In genomic region chr1:16165548-16165947, GRCh38 we compare ENCODE assay signal across 14 cellular contexts. TPM values are rescaled to one million over a fixed set of nuclear protein-coding genes. Genes with fewer than 3 reads are reported as not detected.
DNase-seq lines count a peak whose midpoint lies in the region; ATAC-seq, FAIRE-seq and TF ChIP-seq lines count a peak whose summit lies in the region.
"Had no signal": no experiment of that assay in that cellular context is flagged by ENCODE, and none has a peak within 500 bp of the region (broad histone marks: within the 10 kb centered on the region; RNA-seq: fewer than 3 reads in every experiment).

No MANE protein-coding gene starts in this region.

- WGBS in HepG2 (ENCODE audit: low lambda C conversion rate): 27% methylated on average over 7 of the region's 7 CpGs
- WGBS in right lobe of liver (ENCODE audit: insufficient coverage, low coverage, low lambda C conversion rate, missing lambda C conversion rate): 86% methylated on average over 3 of the region's 7 CpGs

- in situ Hi-C loops in HepG2 (cut with HindIII; ENCODE audit: extremely low pct_ligation_motif_present, low pct_unique_long_range_greater_than_20kb): no loop called here

- H4K20me1 ChIP-seq in HepG2 (ENCODE audit: insufficient read depth, low read length): no peaks in the 10 kb centered on the region

- H3K4me1 ChIP-seq in HepG2 (ENCODE audit: insufficient read depth, low read length) (peaks cover 64% of the 10 kb centered on the region), right lobe of liver (no peaks in the 10 kb centered on the region), upper lobe of right lung (peaks cover 8% of the 10 kb centered on the region)

- ATAC-seq in HepG2 (peak; percentile 60), right lobe of liver (no peak), left colon (peak; percentile 48), upper lobe of right lung (peak; percentile 12), GM19463 (IDR thresholded peaks at IDR 0.05; ENCODE audit: unreplicated experiment) (no peak), esophagus mucosa (no peak)
- ATAC-seq: gastroesophageal sphincter had no signal

- H3K27ac ChIP-seq in HepG2 (ENCODE audit: extremely low read length, insufficient read depth, low read length) (no peak overlapping the region), right lobe of liver (no peak overlapping the region), upper lobe of right lung (no peak overlapping the region)
- H3K27ac ChIP-seq: C4-2B had no signal

- BruUV-seq in HepG2 (replicated peaks; lab: Mats Ljungman, UMichigan): no TSS peak

- CTCF ChIA-PET in HepG2 (lab: Yijun Ruan, JAX; ENCODE audit: low intra/inter-chr PET ratio, low total read pairs): no interaction called here

- FAIRE-seq in HepG2 (lab: Jason Lieb, UNC): no peak
- FAIRE-seq: islet of Langerhans had no signal

- 0 out of 4 replicates have a peak, but pooled peaks of 1 of the 2 experiments have one; percentile 38 for TF ChIP-seq POLR2A in HepG2 (IDR thresholded peaks at IDR 0.05; ENCODE audit: insufficient read depth in 1 of 2, low read depth in 2 of 2, low read length in 2 of 2)
- no peak for TF ChIP-seq POLR2A in right lobe of liver (IDR thresholded peaks at IDR 0.05)

- H3K4me3 ChIP-seq in HepG2 (replicated peaks in 1 of 3; ENCODE audit: insufficient read depth in 1 of 3, low read depth in 2 of 3, low read length in 3 of 3) (peak overlapping the region in 1 of 3 experiments; percentile 47; a peak in 2 of 6 replicates), right lobe of liver (no peak overlapping the region), upper lobe of right lung (no peak overlapping the region)
- H3K4me3 ChIP-seq: gastroesophageal sphincter, vagina had no signal

- H3K27me3 ChIP-seq in HepG2 (ENCODE audit: control insufficient read depth in 1 of 2, insufficient read depth in 2 of 2, low read length in 2 of 2) (peaks cover 0 to under 1% of the 10 kb centered on the region in 2 experiments; a peak in 1 of 5 replicates), right lobe of liver (no peaks in the 10 kb centered on the region), upper lobe of right lung (no peaks in the 10 kb centered on the region)
- H3K27me3 ChIP-seq: gastroesophageal sphincter, vagina had no signal

- H3K9ac ChIP-seq in HepG2 (ENCODE audit: insufficient read depth, low read depth, low read length): peak overlapping the region; percentile 45; the same call in 1 of the 2 replicates

- TF ChIP-seq EP300 in HepG2 (IDR thresholded peaks at IDR 0.05; ENCODE audit: low read depth in 2 of 2, low read length in 2 of 2): no peak
- TF ChIP-seq EP300 in HepG2 (CRISPR knock-in tag; IDR thresholded peaks at IDR 0.05; ENCODE audit: borderline replicate concordance): no peak

- H3K79me2 ChIP-seq in HepG2 (ENCODE audit: insufficient read depth, low read length): no peaks in the 10 kb centered on the region

- DNase-seq in HepG2 (ENCODE audit: low spot score): no peak
- no peak for DNase-seq in right lobe of liver
- DNase-seq in SW480 (ENCODE audit: low spot score): peak; percentile 78
- peak in 1 of 2 donors; percentile 75 for DNase-seq in left colon
- DNase-seq in upper lobe of right lung: no peak
- DNase-seq in amygdala (lab: John Stamatoyannopoulos, UW): no peak
- DNase-seq: NCI-H1105 treated with DMSO at 0.1 percent for 48 hours, OCI-M1 had no signal

- POLR2A ChIA-PET in HepG2 (lab: Yijun Ruan, JAX): interaction anchor here (1.2 to 4.4 kb wide), 6 partner anchors 9 to 41 kb away, joined by 4 to 72 read pairs (median 16); partner anchors contain the start of gene EPHA2

- intact Hi-C loops in HepG2 (cut with micrococcal nuclease; ENCODE audit: unreplicated experiment): loop anchor here (2.0 kb wide), 1 partner anchor 13 kb away; no protein-coding TSS in a partner anchor
- intact Hi-C loops in right lobe of liver (cut with DNase I): no loop called here
- intact Hi-C loops in left colon (cut with DNase I, micrococcal nuclease): no loop called here
- intact Hi-C loops in upper lobe of right lung (cut with DNase I): no loop called here

- no peak overlapping the region for H2AFZ ChIP-seq in HepG2 (ENCODE audit: low read length)

- no peak for TF ChIP-seq RAD21 in HepG2 (CRISPR knock-in tag; IDR thresholded peaks at IDR 0.05)

- TF ChIP-seq CTCF in HepG2 (CRISPR knock-in tag; IDR thresholded peaks at IDR 0.05) (no peak), right lobe of liver (IDR thresholded peaks at IDR 0.05) (no peak), upper lobe of right lung (IDR thresholded peaks at IDR 0.05) (no peak)

- H3K4me2 ChIP-seq in HepG2 (ENCODE audit: low read depth, low read length): peak overlapping the region; percentile 75

- H3K9me3 ChIP-seq in HepG2 (ENCODE audit: low read length): no peaks in the 10 kb centered on the region
- no peaks in the 10 kb centered on the region for H3K9me3 ChIP-seq in right lobe of liver
- H3K9me3 ChIP-seq in upper lobe of right lung: no peaks in the 10 kb centered on the region
- H3K9me3 ChIP-seq: gastroesophageal sphincter, vagina had no signal

- H3K36me3 ChIP-seq in HepG2 (replicated peaks in 1 of 2; ENCODE audit: control insufficient read depth in 1 of 2, insufficient read depth in 2 of 2, low read length in 2 of 2) (no peaks in the 10 kb centered on the region), right lobe of liver (no peaks in the 10 kb centered on the region), upper lobe of right lung (no peaks in the 10 kb centered on the region)
- H3K36me3 ChIP-seq: gastroesophageal sphincter, vagina had no signal

TF ChIP-seq in HepG2, 621 proteins besides CTCF, POLR2A, EP300 and RAD21 (continues in another document):
- TF ChIP-seq NR1H2 (CRISPR knock-in tag; IDR thresholded peaks at IDR 0.05; ENCODE audit: borderline replicate concordance, low read depth) (no peak), SPEN (CRISPR knock-in tag; IDR thresholded peaks at IDR 0.05; ENCODE audit: low read depth) (peak; percentile 32; the same call in 1 of the 2 replicates), HDAC1 (CRISPR knock-in tag; IDR thresholded peaks at IDR 0.05) (0 out of 2 replicates have a peak, but pooled peaks have one; percentile 19), ZNF552 (CRISPR knock-in tag; IDR thresholded peaks at IDR 0.05; ENCODE audit: borderline replicate concordance) (no peak), ZKSCAN1 (IDR thresholded peaks at IDR 0.05; ENCODE audit: low read length) (no peak)

RNA-seq across cellular contexts. Expression of gene EPHA2, which starts 9.7 kb away (rescaled TPM):
- total RNA-seq in HepG2 (2016; rRNA removed; fragmentation: Illumina TruSeq; extraction: Trizol) (15.5 and 33.6 TPM in 2 replicates), right lobe of liver (10 to 100 TPM in 4 of 6 experiments, 1 to 10 TPM in 2; 6.0 to 14.7 (median 10.8) TPM), left colon (10 to 100 TPM; 44.3 to 48.1 TPM), upper lobe of right lung (44.8 TPM), esophagus mucosa (146 TPM)
- 6.7 and 7.8 TPM in 2 replicates for total RNA-seq in HepG2 (2016; cell fraction: cytosol; rRNA removed; fragmentation: Illumina TruSeq; extraction: Trizol; ENCODE audit: low read depth)
- 10.8 and 35.8 TPM in 2 replicates for total RNA-seq in HepG2 (2016; cell fraction: insoluble cytoplasmic fraction; rRNA removed; fragmentation: Illumina TruSeq; extraction: Trizol)
- 14.9 and 16.9 TPM in 2 replicates for total RNA-seq in HepG2 (2016; cell fraction: membrane; rRNA removed; fragmentation: Illumina TruSeq; extraction: Trizol)
- total RNA-seq in HepG2 (2016; cell fraction: nucleus; rRNA removed; fragmentation: Illumina TruSeq; extraction: Trizol): 41.9 and 47.9 TPM in 2 replicates
- 53.6 and 62.5 TPM in 2 replicates for polyA plus RNA-seq in HepG2 (2011; rRNA removed)
- polyA plus RNA-seq in HepG2 (2011; cell fraction: cytosol; rRNA removed): 39.1 and 62.9 TPM in 2 replicates
- 163 and 212 TPM in 2 replicates for polyA plus RNA-seq in HepG2 (2011; cell fraction: nucleus; rRNA removed)
- polyA plus RNA-seq in HepG2 (2012): 25.4 and 56.3 TPM in 2 replicates
- 2.1 and 2.2 TPM in 2 replicates for polyA plus RNA-seq in HepG2 (2016; cell fraction: cytosol; fragmentation: Illumina TruSeq; extraction: Trizol; ENCODE audit: low read depth)
- polyA plus RNA-seq in HepG2 (2016; cell fraction: insoluble cytoplasmic fraction; fragmentation: Illumina TruSeq; extraction: Trizol; ENCODE audit: low read depth): 11.5 and 14.9 TPM in 2 replicates
- 5.7 and 6.8 TPM in 2 replicates for polyA plus RNA-seq in HepG2 (2016; cell fraction: membrane; fragmentation: Illumina TruSeq; extraction: Trizol; ENCODE audit: low read depth)
- 84.4 and 87.2 TPM in 2 replicates for polyA plus RNA-seq in HepG2 (2016; cell fraction: nucleus; fragmentation: Illumina TruSeq; extraction: Trizol; ENCODE audit: insufficient read depth, low read depth)
- 69.9 and 218 TPM in 2 replicates for polyA minus RNA-seq in HepG2 (2011; rRNA and poly(A)+ RNA removed; ENCODE audit: low replicate concordance)
- polyA minus RNA-seq in HepG2 (2011; cell fraction: cytosol; rRNA and poly(A)+ RNA removed): 72.7 and 86.9 TPM in 2 replicates
- 65.6 and 79.3 TPM in 2 replicates for polyA minus RNA-seq in HepG2 (2011; cell fraction: nucleus; rRNA and poly(A)+ RNA removed)

RNA-seq across cellular contexts. Expression of gene ARHGEF19, which starts 46.9 kb away (rescaled TPM):
- total RNA-seq in HepG2 (2016; rRNA removed; fragmentation: Illumina TruSeq; extraction: Trizol) (1.8 and 2.0 TPM in 2 replicates), right lobe of liver (1 to 10 TPM in 4 of 6 experiments, under 1 TPM in 2; 0.31 to 2.8 (median 1.5) TPM), left colon (10 to 100 TPM in 1 of 2 donors, 1 to 10 TPM in 1; 8.0 to 10.6 TPM), upper lobe of right lung (11.9 TPM), esophagus mucosa (21.9 TPM)
- 0.53 and 1.0 TPM in 2 replicates for total RNA-seq in HepG2 (2016; cell fraction: cytosol; rRNA removed; fragmentation: Illumina TruSeq; extraction: Trizol; ENCODE audit: low read depth)
- total RNA-seq in HepG2 (2016; cell fraction: insoluble cytoplasmic fraction; rRNA removed; fragmentation: Illumina TruSeq; extraction: Trizol): 1.4 and 2.3 TPM in 2 replicates
- 1.3 and 1.5 TPM in 2 replicates for total RNA-seq in HepG2 (2016; cell fraction: membrane; rRNA removed; fragmentation: Illumina TruSeq; extraction: Trizol)
- total RNA-seq in HepG2 (2016; cell fraction: nucleus; rRNA removed; fragmentation: Illumina TruSeq; extraction: Trizol): 1.9 and 2.1 TPM in 2 replicates
- polyA plus RNA-seq in HepG2 (2011; rRNA removed): 1.7 and 2.2 TPM in 2 replicates
- polyA plus RNA-seq in HepG2 (2011; cell fraction: cytosol; rRNA removed): 1.7 and 2.2 TPM in 2 replicates
- polyA plus RNA-seq in HepG2 (2011; cell fraction: nucleus; rRNA removed): 9.9 and 10.1 TPM in 2 replicates
- polyA plus RNA-seq in HepG2 (2012): 0.88 and 1.6 TPM in 2 replicates
- polyA plus RNA-seq in HepG2 (2016; cell fraction: cytosol; fragmentation: Illumina TruSeq; extraction: Trizol; ENCODE audit: low read depth): 0.47 and 1.2 TPM in 2 replicates
- polyA plus RNA-seq in HepG2 (2016; cell fraction: insoluble cytoplasmic fraction; fragmentation: Illumina TruSeq; extraction: Trizol; ENCODE audit: low read depth): 1.7 and 2.2 TPM in 2 replicates
- polyA plus RNA-seq in HepG2 (2016; cell fraction: membrane; fragmentation: Illumina TruSeq; extraction: Trizol; ENCODE audit: low read depth): 0.94 and 1.7 TPM in 2 replicates
- polyA plus RNA-seq in HepG2 (2016; cell fraction: nucleus; fragmentation: Illumina TruSeq; extraction: Trizol; ENCODE audit: insufficient read depth, low read depth): 4.0 and 5.0 TPM in 2 replicates
- 1.3 and 7.5 TPM in 2 replicates for polyA minus RNA-seq in HepG2 (2011; rRNA and poly(A)+ RNA removed; ENCODE audit: low replicate concordance)
- 0.69 and 0.79 TPM in 2 replicates for polyA minus RNA-seq in HepG2 (2011; cell fraction: cytosol; rRNA and poly(A)+ RNA removed)
- 1.4 and 2.1 TPM in 2 replicates for polyA minus RNA-seq in HepG2 (2011; cell fraction: nucleus; rRNA and poly(A)+ RNA removed)

Comparison
In these comparisons a context has a peak if more than half of its experiments do, and no peak if none do; other contexts are left out.
1. ATAC-seq: peak in HepG2 (single experiment), left colon (single experiment) and upper lobe of right lung (single experiment); none in right lobe of liver (0 of 4), GM19463 (single experiment) and esophagus mucosa (single experiment).